29 cellular contexts compared by ENCODE assay signal in genomic region chrX:1477229-1477628, GRCh38. TPM values are rescaled to one million over a fixed set of nuclear protein-coding genes. Genes with fewer than 3 reads are reported as not detected.
DNase-seq lines count a peak whose midpoint lies in the region; ATAC-seq and TF ChIP-seq lines count a peak whose summit lies in the region.
"Had no signal": no experiment of that assay in that cellular context is flagged by ENCODE, and none has a peak within 500 bp of the region (broad histone marks: within the 10 kb centered on the region; RNA-seq: fewer than 3 reads in every experiment).

No MANE protein-coding gene starts in this region.

- H3K4me3 Mint-ChIP-seq in activated CD4-positive, alpha-beta memory T cell treated with anti-CD3 and anti-CD28 coated beads for 36 hours = no peak overlapping the region
- H3K4me3 Mint-ChIP-seq in activated CD4-positive, alpha-beta memory T cell treated with anti-CD3 and anti-CD28 coated beads, Interleukin-2, amount 10 ng/mL, durations not matched to agents 7 days and 5 days = no peak overlapping the region
- peak overlapping the region in 2 of 8 donors; percentile 1 to 45 for H3K4me3 Mint-ChIP-seq in CD4-positive, alpha-beta memory T cell
- peak overlapping the region in 2 of 10 donors; percentile 1 to 5 for H3K4me3 Mint-ChIP-seq in naive thymus-derived CD8-positive, alpha-beta T cell
- H3K4me3 Mint-ChIP-seq: endodermal cell had no signal

- no peaks in the 10 kb centered on the region for H4K20me1 ChIP-seq in SU-DHL-6 (ENCODE audit: low read depth, low read length)

- DNase-seq in activated CD4-positive, alpha-beta memory T cell treated with anti-CD3 and anti-CD28 coated beads for 36 hours = no peak
- DNase-seq in activated CD4-positive, alpha-beta memory T cell treated with anti-CD3 and anti-CD28 coated beads, Interleukin-2, amount 10 ng/mL, durations not matched to agents 7 days and 5 days = no peak
- no peak for DNase-seq in CD4-positive, alpha-beta memory T cell
- no peak for DNase-seq in naive thymus-derived CD8-positive, alpha-beta T cell
- no peak for DNase-seq in DMS 273 treated with DMSO at 0.1 percent for 48 hours (lab: John Stamatoyannopoulos, UW)
- DNase-seq: AML-193; central memory CD4-positive, alpha-beta T cell; endodermal cell; glutamatergic neuron; H7; Kasumi-1; left ventricle myocardium superior; mesendoderm; NCI-H1436; NCI-H2107; posterior cingulate gyrus; right cardiac atrium; Right ventricle myocardium superior; thyroid gland; WERI-Rb-1 had no signal

- no peak overlapping the region for H2AFZ ChIP-seq in SU-DHL-6 (ENCODE audit: low read depth, low read length, severe bottlenecking)

- no peaks in the 10 kb centered on the region for H3K9me3 ChIP-seq in CD4-positive, alpha-beta memory T cell (ENCODE audit: control insufficient read depth in 1 of 2, low read length in 2 of 2)
- no peaks in the 10 kb centered on the region for H3K9me3 ChIP-seq in SU-DHL-6 (ENCODE audit: insufficient read depth, low read length)
- H3K9me3 ChIP-seq: adrenal gland, thyroid gland, vagina had no signal

- H3K4me2 ChIP-seq in SU-DHL-6 (ENCODE audit: low read depth, low read length, poor library complexity, severe bottlenecking) = no peak overlapping the region
- H3K4me2 ChIP-seq: smooth muscle cell had no signal

- peak overlapping the region; percentile 69 for H3K27ac Mint-ChIP-seq in activated CD4-positive, alpha-beta memory T cell treated with anti-CD3 and anti-CD28 coated beads for 36 hours
- no peak overlapping the region for H3K27ac Mint-ChIP-seq in activated CD4-positive, alpha-beta memory T cell treated with anti-CD3 and anti-CD28 coated beads, Interleukin-2, amount 10 ng/mL, durations not matched to agents 7 days and 5 days
- H3K27ac Mint-ChIP-seq in CD4-positive, alpha-beta memory T cell = peak overlapping the region; percentile 11 to 94 (median 78)
- peak overlapping the region; percentile 6 to 98 (median 66) for H3K27ac Mint-ChIP-seq in naive thymus-derived CD8-positive, alpha-beta T cell
- H3K27ac Mint-ChIP-seq: endodermal cell had no signal

- no peak for TF ChIP-seq CTCF in SU-DHL-6 (IDR thresholded peaks at IDR 0.05; ENCODE audit: insufficient read depth, low read length, poor library complexity, severe bottlenecking)

- peaks cover 7% of the 10 kb centered on the region for H3K36me3 ChIP-seq in CD4-positive, alpha-beta memory T cell (ENCODE audit: insufficient read depth, low read length)
- peaks cover 11% of the 10 kb centered on the region for H3K36me3 ChIP-seq in SU-DHL-6 (ENCODE audit: low read length)
- H3K36me3 ChIP-seq: adrenal gland, thyroid gland, vagina, WERI-Rb-1 had no signal

- H3K27me3 Mint-ChIP-seq in activated CD4-positive, alpha-beta memory T cell treated with anti-CD3 and anti-CD28 coated beads for 36 hours = no peaks in the 10 kb centered on the region
- H3K27me3 Mint-ChIP-seq in activated CD4-positive, alpha-beta memory T cell treated with anti-CD3 and anti-CD28 coated beads, Interleukin-2, amount 10 ng/mL, durations not matched to agents 7 days and 5 days = no peaks in the 10 kb centered on the region
- no peaks in the 10 kb centered on the region for H3K27me3 Mint-ChIP-seq in CD4-positive, alpha-beta memory T cell
- no peaks in the 10 kb centered on the region for H3K27me3 Mint-ChIP-seq in naive thymus-derived CD8-positive, alpha-beta T cell

- H3K36me3 Mint-ChIP-seq in activated CD4-positive, alpha-beta memory T cell treated with anti-CD3 and anti-CD28 coated beads for 36 hours = peaks cover 42% of the 10 kb centered on the region
- H3K36me3 Mint-ChIP-seq in activated CD4-positive, alpha-beta memory T cell treated with anti-CD3 and anti-CD28 coated beads, Interleukin-2, amount 10 ng/mL, durations not matched to agents 7 days and 5 days (ENCODE audit: low read depth) = peaks cover 91% of the 10 kb centered on the region
- H3K36me3 Mint-ChIP-seq in CD4-positive, alpha-beta memory T cell = peaks cover 57 to 67% of the 10 kb centered on the region in 2 donors
- H3K36me3 Mint-ChIP-seq in naive thymus-derived CD8-positive, alpha-beta T cell = peaks cover 18 to 65% (median 36%) of the 10 kb centered on the region in 3 donors

- H3K9ac ChIP-seq in SU-DHL-6 (ENCODE audit: low read length) = no peak overlapping the region

- no peaks in the 10 kb centered on the region for H3K9me2 ChIP-seq in SU-DHL-6 (replicated peaks; ENCODE audit: insufficient read depth, low read length)

- peaks cover 28% of the 10 kb centered on the region for H3K9me3 Mint-ChIP-seq in activated CD4-positive, alpha-beta memory T cell treated with anti-CD3 and anti-CD28 coated beads for 36 hours
- peaks cover 16% of the 10 kb centered on the region for H3K9me3 Mint-ChIP-seq in activated CD4-positive, alpha-beta memory T cell treated with anti-CD3 and anti-CD28 coated beads, Interleukin-2, amount 10 ng/mL, durations not matched to agents 7 days and 5 days
- H3K9me3 Mint-ChIP-seq in CD4-positive, alpha-beta memory T cell = peaks cover 0 to 9% (median 6%) of the 10 kb centered on the region in 8 donors
- peaks cover 0 to 45% (median 6%) of the 10 kb centered on the region in 9 donors for H3K9me3 Mint-ChIP-seq in naive thymus-derived CD8-positive, alpha-beta T cell

- ATAC-seq in naive thymus-derived CD8-positive, alpha-beta T cell = no peak
- ATAC-seq in HG03139 (IDR thresholded peaks at IDR 0.05; ENCODE audit: unreplicated experiment) (no peak), HG02798 (IDR thresholded peaks at IDR 0.05; ENCODE audit: poor library complexity, unreplicated experiment) (no peak)
- ATAC-seq: left ventricle myocardium superior, Panc1, right cardiac atrium, SK-N-SH treated with all-trans-retinoic acid at 6 μM for 48 hours had no signal

- POLR2A ChIA-PET in activated CD4-positive, alpha-beta memory T cell treated with anti-CD3 and anti-CD28 coated beads for 36 hours (lab: Charles Lee) = no interaction called here
- POLR2A ChIA-PET in activated CD4-positive, alpha-beta memory T cell treated with anti-CD3 and anti-CD28 coated beads, Interleukin-2, amount 10 ng/mL, durations not matched to agents 7 days and 5 days (lab: Charles Lee) = no interaction called here
- POLR2A ChIA-PET in CD4-positive, alpha-beta memory T cell (lab: Charles Lee; ENCODE audit: partially characterized antibody) = no interaction called here
- POLR2A ChIA-PET in naive thymus-derived CD8-positive, alpha-beta T cell (lab: Charles Lee) = no interaction called here

- H3K79me2 ChIP-seq in SU-DHL-6 (ENCODE audit: insufficient read depth, low read length) = peaks cover 40% of the 10 kb centered on the region

- H3F3A ChIP-seq in SU-DHL-6 (ENCODE audit: insufficient read depth) = peaks cover 40% of the 10 kb centered on the region

- H3K27me3 ChIP-seq in CD4-positive, alpha-beta memory T cell (ENCODE audit: insufficient read depth, low read length) = no peaks in the 10 kb centered on the region
- no peaks in the 10 kb centered on the region for H3K27me3 ChIP-seq in SU-DHL-6 (ENCODE audit: low read length)
- H3K27me3 ChIP-seq: adrenal gland, thyroid gland, vagina had no signal

- intact Hi-C loops in activated CD4-positive, alpha-beta memory T cell treated with anti-CD3 and anti-CD28 coated beads for 36 hours (cut with micrococcal nuclease) = no loop called here
- intact Hi-C loops in CD4-positive, alpha-beta memory T cell (cut with micrococcal nuclease) = no loop called here

- H3K4me1 ChIP-seq in CD4-positive, alpha-beta memory T cell (ENCODE audit: insufficient read depth, low read length) = peaks cover 80% of the 10 kb centered on the region
- H3K4me1 ChIP-seq: adrenal gland, thyroid gland, vagina had no signal

- no peak overlapping the region for H3K27ac ChIP-seq in CD4-positive, alpha-beta memory T cell (ENCODE audit: low read depth, low read length)
- peak overlapping the region; percentile 100; the same call in 1 of the 2 replicates for H3K27ac ChIP-seq in SU-DHL-6 (ENCODE audit: low read depth, low read length)
- H3K27ac ChIP-seq: adrenal gland, thyroid gland, vagina, WERI-Rb-1 had no signal

- CTCF ChIA-PET in activated CD4-positive, alpha-beta memory T cell treated with anti-CD3 and anti-CD28 coated beads for 36 hours (lab: Charles Lee) = no interaction called here
- CTCF ChIA-PET in activated CD4-positive, alpha-beta memory T cell treated with anti-CD3 and anti-CD28 coated beads, Interleukin-2, amount 10 ng/mL, durations not matched to agents 7 days and 5 days (lab: Charles Lee) = no interaction called here
- CTCF ChIA-PET in CD4-positive, alpha-beta memory T cell (lab: Charles Lee; ENCODE audit: partially characterized antibody) = no interaction called here

- peaks cover 74% of the 10 kb centered on the region for H3K4me1 Mint-ChIP-seq in activated CD4-positive, alpha-beta memory T cell treated with anti-CD3 and anti-CD28 coated beads for 36 hours (ENCODE audit: low read depth)
- H3K4me1 Mint-ChIP-seq in activated CD4-positive, alpha-beta memory T cell treated with anti-CD3 and anti-CD28 coated beads, Interleukin-2, amount 10 ng/mL, durations not matched to agents 7 days and 5 days = peaks cover 90% of the 10 kb centered on the region
- H3K4me1 Mint-ChIP-seq in CD4-positive, alpha-beta memory T cell = peaks cover 52 to 86% (median 71%) of the 10 kb centered on the region in 4 donors
- peaks cover 56 to 89% (median 79%) of the 10 kb centered on the region in 4 donors for H3K4me1 Mint-ChIP-seq in naive thymus-derived CD8-positive, alpha-beta T cell

- H3K4me3 ChIP-seq in CD4-positive, alpha-beta memory T cell (ENCODE audit: low read length in 2 of 2) = no peak overlapping the region
- no peak overlapping the region for H3K4me3 ChIP-seq in SU-DHL-6 (ENCODE audit: insufficient read depth, low read length, poor library complexity, severe bottlenecking)
- H3K4me3 ChIP-seq: adrenal gland, smooth muscle cell, thyroid gland, vagina had no signal

RNA-seq across cellular contexts. Expression of gene ASMTL, which starts 24.5 kb away (rescaled TPM):
- total RNA-seq in activated CD4-positive, alpha-beta memory T cell treated with anti-CD3 and anti-CD28 coated beads for 36 hours = 10 to 100 TPM; 65.2 to 67.4 TPM
- 10 to 100 TPM; 62.2 to 63.3 TPM for total RNA-seq in activated CD4-positive, alpha-beta memory T cell treated with anti-CD3 and anti-CD28 coated beads, Interleukin-2, amount 10 ng/mL, durations not matched to agents 7 days and 5 days
- total RNA-seq in CD4-positive, alpha-beta memory T cell = 10 to 100 TPM; 35.9 to 37.9 TPM
- polyA plus RNA-seq in CD4-positive, alpha-beta memory T cell = 10 to 100 TPM; 35.0 to 50.4 TPM
- total RNA-seq in naive thymus-derived CD8-positive, alpha-beta T cell = 10 to 100 TPM; 24.9 to 27.2 TPM
- 10 to 100 TPM; 37.8 to 43.6 (median 42.3) TPM for polyA plus RNA-seq in naive thymus-derived CD8-positive, alpha-beta T cell

RNA-seq across cellular contexts. Expression of gene P2RY8, which starts 59.8 kb away (rescaled TPM):
- 10 to 100 TPM; 30.2 to 32.7 TPM for total RNA-seq in activated CD4-positive, alpha-beta memory T cell treated with anti-CD3 and anti-CD28 coated beads for 36 hours
- 100 to 1,000 TPM; 177 to 180 TPM for total RNA-seq in activated CD4-positive, alpha-beta memory T cell treated with anti-CD3 and anti-CD28 coated beads, Interleukin-2, amount 10 ng/mL, durations not matched to agents 7 days and 5 days
- total RNA-seq in CD4-positive, alpha-beta memory T cell = 100 to 1,000 TPM; 195 TPM
- polyA plus RNA-seq in CD4-positive, alpha-beta memory T cell = 100 to 1,000 TPM; 194 to 261 TPM
- 100 to 1,000 TPM; 131 to 132 TPM for total RNA-seq in naive thymus-derived CD8-positive, alpha-beta T cell
- polyA plus RNA-seq in naive thymus-derived CD8-positive, alpha-beta T cell = 100 to 1,000 TPM; 163 to 190 (median 169) TPM
- total RNA-seq: A673, endodermal cell, smooth muscle cell had no signal
- polyA plus RNA-seq: smooth muscle cell had no signal
